2 cellular contexts compared by ENCODE assay signal in genomic region chr2:172230301-172230700, GRCh38.
TF ChIP-seq lines count a peak whose summit lies in the region.

No MANE protein-coding gene starts in this region.

TF ChIP-seq in HepG2, 621 proteins besides CTCF, POLR2A, EP300 and RAD21:
- TF ChIP-seq KDM3A (CRISPR knock-in tag; IDR thresholded peaks at IDR 0.05; ENCODE audit: low read depth) (no peak), ZSCAN21 (CRISPR knock-in tag; IDR thresholded peaks at IDR 0.05; ENCODE audit: borderline replicate concordance) (no peak), MAFF (IDR thresholded peaks at IDR 0.05; ENCODE audit: low read depth, low read length) (peak; percentile 39), CEBPB (IDR thresholded peaks at IDR 0.05; ENCODE audit: borderline replicate concordance, low read depth, low read length) (no peak), PBX3 (CRISPR knock-in tag; IDR thresholded peaks at IDR 0.05; ENCODE audit: borderline replicate concordance) (no peak), REXO4 (CRISPR knock-in tag; IDR thresholded peaks at IDR 0.05; ENCODE audit: borderline replicate concordance) (no peak), MAFK (conservative IDR thresholded peaks at IDR 0.05 in 1 of 2, IDR thresholded peaks at IDR 0.05 in 1 of 2; ENCODE audit: low read length in 2 of 2) (peak; percentile 62 to 66; a peak in 3 of 4 replicates), ZNF768 (CRISPR knock-in tag; IDR thresholded peaks at IDR 0.05) (no peak), KDM5B (CRISPR knock-in tag; IDR thresholded peaks at IDR 0.05; ENCODE audit: borderline replicate concordance) (no peak), TCF7L2 (IDR thresholded peaks at IDR 0.05; ENCODE audit: low read depth, low read length) (no peak), ZFP62 (CRISPR knock-in tag; IDR thresholded peaks at IDR 0.05) (no peak)

TF ChIP-seq in H1, 55 proteins besides CTCF, POLR2A, EP300 and RAD21:
- TF ChIP-seq NRF1 (IDR thresholded peaks at IDR 0.05; ENCODE audit: low read depth, low read length): no peak
- TF ChIP-seq RNF2 (IDR thresholded peaks at IDR 0.05; ENCODE audit: borderline replicate concordance, low read depth, low read length, missing control alignments, poor library complexity, severe bottlenecking): no peak
- no peak for TF ChIP-seq SIX5 (IDR thresholded peaks at IDR 0.05; ENCODE audit: low read depth, low read length)
- no peak for TF ChIP-seq GTF2F1 (IDR thresholded peaks at IDR 0.05; ENCODE audit: borderline replicate concordance, low read depth, low read length)
- no peak for TF ChIP-seq KDM5A (IDR thresholded peaks at IDR 0.05; ENCODE audit: low read length)
- no peak for TF ChIP-seq NANOG (IDR thresholded peaks at IDR 0.05; ENCODE audit: insufficient read depth, low read depth, low read length, poor library complexity, severe bottlenecking)
- no peak for TF ChIP-seq ATF3 (IDR thresholded peaks at IDR 0.05; ENCODE audit: insufficient read depth, low read depth, low read length)
- no peak for TF ChIP-seq USF2 (IDR thresholded peaks at IDR 0.05; ENCODE audit: low read length)
- no peak for TF ChIP-seq ASH2L (IDR thresholded peaks at IDR 0.05; ENCODE audit: low read length)
- no peak for TF ChIP-seq GABPA (IDR thresholded peaks at IDR 0.05; ENCODE audit: borderline replicate concordance, insufficient read depth, low read length)
- no peak for TF ChIP-seq EZH2 (IDR thresholded peaks at IDR 0.05; ENCODE audit: low read depth, low read length, severe bottlenecking)
- TF ChIP-seq TCF12 (IDR thresholded peaks at IDR 0.05; ENCODE audit: low read depth, low read length): no peak
- no peak for TF ChIP-seq MAFK (IDR thresholded peaks at IDR 0.05; ENCODE audit: low read depth, low read length)
- TF ChIP-seq CBX5 (IDR thresholded peaks at IDR 0.05; ENCODE audit: low read depth, low read length): no peak
- TF ChIP-seq BACH1 (IDR thresholded peaks at IDR 0.05; ENCODE audit: low read length): no peak
- TF ChIP-seq ZNF274 (IDR thresholded peaks at IDR 0.05; ENCODE audit: borderline replicate concordance, extremely low read depth, low read length): no peak
- no peak for TF ChIP-seq TAF1 (IDR thresholded peaks at IDR 0.05; ENCODE audit: low read depth, low read length)
- TF ChIP-seq SUZ12 (IDR thresholded peaks at IDR 0.05; ENCODE audit: low read length): no peak
TF ChIP-seq in H1: peak in this region for 0.
